Comparison of ENCODE assay signal across 9 cellular contexts in genomic region chr11:112157274-112157766, GRCh38. TPM values are rescaled to one million over a fixed set of nuclear protein-coding genes. Genes with fewer than 3 reads are reported as not detected.
DNase-seq lines count a peak whose midpoint lies in the region.
"Had no signal": no experiment of that assay in that cellular context is flagged by ENCODE, and none has a peak within 500 bp of the region (broad histone marks: within the 10 kb centered on the region; RNA-seq: fewer than 3 reads in every experiment).

No MANE protein-coding gene starts in this region.

- DNase-seq in EH (ENCODE audit: low read depth) (peak; percentile 99), NCI-H2196 treated with DMSO at 0.1 percent for 48 hours (lab: John Stamatoyannopoulos, UW; ENCODE audit: unreplicated experiment) (peak; percentile 35), dermis blood vessel endothelial cell (peak; percentile 80), non-pigmented ciliary epithelial cell (ENCODE audit: low read depth) (peak; percentile 99), NCI-H1694 treated with DMSO at 0.1 percent for 48 hours (lab: John Stamatoyannopoulos, UW) (no peak), iPS-NIHi7 (ENCODE audit: extremely low spot score) (no peak)
- no peak for DNase-seq in stimulated activated naive CD4-positive, alpha-beta T cell (lab: John Stamatoyannopoulos, UW)
- no peak for DNase-seq in activated effector memory CD4-positive, alpha-beta T cell treated with anti-CD3 and anti-CD28 coated beads, Interleukin-2, amount 50 U/mL, for 16 hours
- DNase-seq: NCI-H1092 treated with DMSO at 0.1 percent for 48 hours had no signal

RNA-seq across cellular contexts. Expression of gene IL18, which starts 6.6 kb away (rescaled TPM):
- total RNA-seq in dermis blood vessel endothelial cell = 0.33 and 0.34 TPM in 2 replicates

RNA-seq across cellular contexts. Expression of gene TEX12, which starts 9.9 kb away (rescaled TPM):
- not detected in 2 replicates for total RNA-seq in dermis blood vessel endothelial cell

RNA-seq across cellular contexts. Expression of gene BCO2, which starts 18.0 kb away (rescaled TPM):
- total RNA-seq in dermis blood vessel endothelial cell = 0.68 and 1.3 TPM in 2 replicates

Comparison
In these comparisons a context has a peak if more than half of its experiments do, and no peak if none do; other contexts are left out.
1. DNase-seq: peak in EH (single experiment), NCI-H2196 treated with DMSO at 0.1 percent for 48 hours (single experiment), dermis blood vessel endothelial cell (single experiment) and non-pigmented ciliary epithelial cell (single experiment); none in NCI-H1694 treated with DMSO at 0.1 percent for 48 hours (single experiment), iPS-NIHi7 (single experiment), stimulated activated naive CD4-positive, alpha-beta T cell (0 of 6) and activated effector memory CD4-positive, alpha-beta T cell treated with anti-CD3 and anti-CD28 coated beads, Interleukin-2, amount 50 U/mL, for 16 hours (single experiment).